ENCODE assay signal across 37 cellular contexts in genomic region chr14:71995741-71996140, GRCh38.
A peak's percentile ranks its signal among the peaks of the same experiment; 100 is the strongest.
DNase-seq lines count a peak whose midpoint lies in the region; ATAC-seq, FAIRE-seq and TF ChIP-seq lines count a peak whose summit lies in the region.
"Had no signal": no experiment of that assay in that cellular context is flagged by ENCODE, and none has a peak within 500 bp of the region (broad histone marks: within the 10 kb centered on the region; RNA-seq: fewer than 3 reads in every experiment).

No MANE protein-coding gene starts in this region.

- peaks cover 12% of the 10 kb centered on the region for H3K9me3 Mint-ChIP-seq in neural crest cell
- H3K9me3 Mint-ChIP-seq: CD4-positive, alpha-beta T cell; CD8-positive, alpha-beta T cell had no signal

- H3K4me1 ChIP-seq in right atrium auricular region, result peaks cover 0 to 4% of the 10 kb centered on the region in 2 donors
- H3K4me1 ChIP-seq: A549, BE2C, BLaER1, Caco-2 had no signal

- ATAC-seq in left ventricle myocardium superior (no peak), HG03571 (IDR thresholded peaks at IDR 0.05; ENCODE audit: unreplicated experiment) (no peak)
- ATAC-seq: A549; CD8-positive, alpha-beta T cell had no signal

- H3K27ac Mint-ChIP-seq in neural crest cell (ENCODE audit: unreplicated experiment), result peak overlapping the region; percentile 41
- H3K27ac Mint-ChIP-seq: B cell; CD14-positive monocyte; CD4-positive, alpha-beta memory T cell; CD4-positive, alpha-beta T cell; CD4-positive, CD25-positive, alpha-beta regulatory T cell; CD8-positive, alpha-beta memory T cell; CD8-positive, alpha-beta T cell had no signal

- peak; percentile 13 for FAIRE-seq in HTR-8/SVneo (lab: Jason Lieb, UNC)
- FAIRE-seq: A204.1, A549, D721Med had no signal

- no peak overlapping the region for H3K4me3 ChIP-seq in right atrium auricular region
- H3K4me3 ChIP-seq: A549; BLaER1; BLaER1 treated with 17β-estradiol and CSF1 and Interleukin-3, amounts not matched to agents 10 nM and 100 nM had no signal

- H3K4me3 Mint-ChIP-seq in neural crest cell, result no peak overlapping the region
- H3K4me3 Mint-ChIP-seq: B cell; CD14-positive monocyte; CD4-positive, alpha-beta memory T cell; CD4-positive, alpha-beta T cell; CD4-positive, CD25-positive, alpha-beta regulatory T cell; CD8-positive, alpha-beta memory T cell; CD8-positive, alpha-beta T cell had no signal

- intact Hi-C loops in left ventricle myocardium superior (cut with micrococcal nuclease), result no loop called here

- no peaks in the 10 kb centered on the region for H3K9me3 ChIP-seq in right atrium auricular region
- H3K9me3 ChIP-seq: A549, BE2C, BLaER1, Caco-2 had no signal

- H3K4me1 Mint-ChIP-seq in neural crest cell, result peaks cover 4% of the 10 kb centered on the region
- H3K4me1 Mint-ChIP-seq: B cell; CD14-positive monocyte; CD4-positive, alpha-beta memory T cell; CD8-positive, alpha-beta memory T cell had no signal

- H3K27me3 Mint-ChIP-seq in neural crest cell (ENCODE audit: low read depth), result no peaks in the 10 kb centered on the region

- peaks cover 7% of the 10 kb centered on the region for H3K36me3 Mint-ChIP-seq in neural crest cell (ENCODE audit: low read depth)
- H3K36me3 Mint-ChIP-seq: CD14-positive monocyte; CD4-positive, alpha-beta memory T cell; CD4-positive, CD25-positive, alpha-beta regulatory T cell; CD8-positive, alpha-beta memory T cell; CD8-positive, alpha-beta T cell had no signal

- no peaks in the 10 kb centered on the region for H3K36me3 ChIP-seq in right atrium auricular region
- H3K36me3 ChIP-seq: BE2C; BLaER1; BLaER1 treated with 17β-estradiol and CSF1 and Interleukin-3, amounts not matched to agents 10 nM and 100 nM had no signal

- no peak for DNase-seq in right atrium auricular region (ENCODE audit: low spot score)
- no peak for DNase-seq in left ventricle myocardium superior
- peak; percentile 1 for DNase-seq in G401 (ENCODE audit: low spot score)
- DNase-seq in HTR-8/SVneo (ENCODE audit: insufficient read length, low spot score), result no peak
- DNase-seq in neural crest cell (ENCODE audit: low read depth, low spot score), result no peak
- DNase-seq in T1000 (lab: John Stamatoyannopoulos, UW), result no peak
- DNase-seq in inferior parietal cortex (ENCODE audit: extremely low spot score), result no peak
- DNase-seq: 8988T; ACHN; AML-193; BE2C; C1 segment of cervical spinal cord; Caco-2; Calu3; CD4-positive, alpha-beta memory T cell; CD4-positive, alpha-beta T cell; CD4-positive, CD25-positive, alpha-beta regulatory T cell; CD8-positive, alpha-beta memory T cell; CD8-positive, alpha-beta T cell; COR-L47; DMS 273 treated with DMSO at 0.1 percent for 48 hours; DMS153; DMS53; DMS79; DMS79 treated with DMSO at 0.1 percent for 48 hours; DND-41; EL had no signal

- H3K27ac ChIP-seq in right atrium auricular region, result peak overlapping the region; percentile 17 to 49
- H3K27ac ChIP-seq: 22Rv1; A549; BLaER1; BLaER1 treated with 17β-estradiol and CSF1 and Interleukin-3, amounts not matched to agents 10 nM and 100 nM; C4-2B had no signal

- TF ChIP-seq CTCF in right atrium auricular region (IDR thresholded peaks at IDR 0.05) (no peak), neural crest cell (conservative IDR thresholded peaks at IDR 0.05) (no peak)

- H3K27me3 ChIP-seq in right atrium auricular region, result no peaks in the 10 kb centered on the region
- H3K27me3 ChIP-seq: BE2C; BLaER1; BLaER1 treated with 17β-estradiol and CSF1 and Interleukin-3, amounts not matched to agents 10 nM and 100 nM had no signal

- in situ Hi-C loops in G401 (cut with HindIII; ENCODE audit: low sequenced_read_pairs), result no loop called here
